In genomic region chr5:72246954-72247442, GRCh38 we compare ENCODE assay signal across 11 cellular contexts.
A peak's percentile ranks its signal among the peaks of the same experiment; 100 is the strongest.
DNase-seq lines count a peak whose midpoint lies in the region; ATAC-seq and TF ChIP-seq lines count a peak whose summit lies in the region.
"Had no signal": no experiment of that assay in that cellular context is flagged by ENCODE, and none has a peak within 500 bp of the region (broad histone marks: within the 10 kb centered on the region; RNA-seq: fewer than 3 reads in every experiment).

No MANE protein-coding gene starts in this region.

- peaks cover 12% of the 10 kb centered on the region for H3K36me3 Mint-ChIP-seq in T-cell

- H3K36me3 ChIP-seq in SJSA1 (no peaks in the 10 kb centered on the region), psoas muscle (ENCODE audit: insufficient read depth in 1 of 2, low read depth in 1 of 2) (no peaks in the 10 kb centered on the region), SJCRH30 (no peaks in the 10 kb centered on the region), right lobe of liver (no peaks in the 10 kb centered on the region), HAP-1 (replicated peaks) (no peaks in the 10 kb centered on the region)

- no peak overlapping the region for H3K4me3 ChIP-seq in SJSA1
- H3K4me3 ChIP-seq in psoas muscle = no peak overlapping the region
- no peak overlapping the region for H3K4me3 ChIP-seq in SJCRH30
- no peak overlapping the region for H3K4me3 ChIP-seq in right lobe of liver
- no peak overlapping the region for H3K4me3 ChIP-seq in HAP-1

- no peaks in the 10 kb centered on the region for H3K9me3 Mint-ChIP-seq in T-cell

- CTCF ChIA-PET in T-cell (lab: Charles Lee) = no interaction called here

- peak; percentile 42 for DNase-seq in H4 (ENCODE audit: low spot score)
- DNase-seq in SJSA1 (ENCODE audit: low read depth in 1 of 2, low spot score in 2 of 2) = peak in 1 of 2 experiments; percentile 83
- peak; percentile 79 for DNase-seq in fibroblast of gingiva (ENCODE audit: low read depth)
- DNase-seq in psoas muscle = no peak
- no peak for DNase-seq in SJCRH30
- no peak for DNase-seq in right lobe of liver
- DNase-seq in T-cell = no peak
- DNase-seq in HAP-1 (ENCODE audit: low spot score in 2 of 2) = no peak
- DNase-seq: cerebellar nuclear complex, COR-L47, NCI-H1930 had no signal

- H3K4me1 Mint-ChIP-seq in T-cell = peaks cover 20 to 26% (median 24%) of the 10 kb centered on the region in 3 donors

- 50 to 63% (median 58%) methylated on average over 4 of the region's 4 CpGs for WGBS in psoas muscle, 3 donors
- WGBS in right lobe of liver (ENCODE audit: insufficient coverage, low coverage, low lambda C conversion rate, missing lambda C conversion rate) = 70% methylated on average over 4 of the region's 4 CpGs

- in situ Hi-C loops in HAP-1 (cut with MboI; ENCODE audit: low sequenced_read_pairs) = loop anchor here (10.0 kb wide), 1 partner anchor 102 kb away; no protein-coding TSS in a partner anchor

- peak overlapping the region; percentile 60 for H3K27ac ChIP-seq in SJSA1
- peak overlapping the region; percentile 44 for H3K27ac ChIP-seq in psoas muscle
- H3K27ac ChIP-seq in SJCRH30 = no peak overlapping the region
- no peak overlapping the region for H3K27ac ChIP-seq in right lobe of liver

- H3K4me3 Mint-ChIP-seq in T-cell = no peak overlapping the region

- ATAC-seq in psoas muscle (peak; percentile 30 to 76 (median 60)), right lobe of liver (no peak), T-cell (replicated peaks in 1 of 4) (no peak)

- H3K27ac Mint-ChIP-seq in T-cell = no peak overlapping the region

- no peak for TF ChIP-seq CTCF in psoas muscle (IDR thresholded peaks at IDR 0.05)
- TF ChIP-seq CTCF in right lobe of liver (IDR thresholded peaks at IDR 0.05) = no peak

- no peaks in the 10 kb centered on the region for H3K27me3 Mint-ChIP-seq in T-cell

- TF ChIP-seq POLR2A in right lobe of liver (IDR thresholded peaks at IDR 0.05) = no peak

- intact Hi-C loops in psoas muscle (cut with DNase I) = no loop called here
- intact Hi-C loops in right lobe of liver (cut with DNase I) = no loop called here

- H3K4me1 ChIP-seq in SJSA1 (replicated peaks) (peaks cover 58% of the 10 kb centered on the region), psoas muscle (peaks cover 30% of the 10 kb centered on the region), SJCRH30 (peaks cover 5% of the 10 kb centered on the region), right lobe of liver (peaks cover 0 to 7% (median 2%) of the 10 kb centered on the region in 4 donors), HAP-1 (peaks cover 42% of the 10 kb centered on the region)

- POLR2A ChIA-PET in T-cell (lab: Charles Lee) = no interaction called here

- H3K9me3 ChIP-seq in SJSA1 (replicated peaks) (no peaks in the 10 kb centered on the region), psoas muscle (no peaks in the 10 kb centered on the region), SJCRH30 (replicated peaks) (no peaks in the 10 kb centered on the region), right lobe of liver (no peaks in the 10 kb centered on the region), HAP-1 (no peaks in the 10 kb centered on the region)

- no peaks in the 10 kb centered on the region for H3K27me3 ChIP-seq in SJSA1 (replicated peaks)
- H3K27me3 ChIP-seq in psoas muscle (ENCODE audit: insufficient read depth in 3 of 3, low read length in 2 of 3) = no peaks in the 10 kb centered on the region
- no peaks in the 10 kb centered on the region for H3K27me3 ChIP-seq in SJCRH30
- H3K27me3 ChIP-seq in right lobe of liver = no peaks in the 10 kb centered on the region
- H3K27me3 ChIP-seq in HAP-1 (ENCODE audit: low read depth) = no peaks in the 10 kb centered on the region

Comparison
In these comparisons a context has a peak if more than half of its experiments do, and no peak if none do; other contexts are left out.
1. DNase-seq: peak in H4 (single experiment) and fibroblast of gingiva (single experiment); none in psoas muscle (0 of 2), SJCRH30 (0 of 2), right lobe of liver (0 of 3), T-cell (0 of 34) and HAP-1 (0 of 2).
2. H3K27ac ChIP-seq: peak in SJSA1 (single experiment) and psoas muscle (single experiment); none in SJCRH30 (single experiment) and right lobe of liver (0 of 3).
3. ATAC-seq: peak in psoas muscle (4 of 4); none in right lobe of liver (0 of 4) and T-cell (0 of 4).